ENCODE assay signal across 16 cellular contexts in genomic region chr5:40672440-40672839, GRCh38. TPM values are rescaled to one million over a fixed set of nuclear protein-coding genes. Genes with fewer than 3 reads are reported as not detected.
A peak's percentile ranks its signal among the peaks of the same experiment; 100 is the strongest.
DNase-seq lines count a peak whose midpoint lies in the region; ATAC-seq, FAIRE-seq and TF ChIP-seq lines count a peak whose summit lies in the region.
"Had no signal": no experiment of that assay in that cellular context is flagged by ENCODE, and none has a peak within 500 bp of the region (broad histone marks: within the 10 kb centered on the region; RNA-seq: fewer than 3 reads in every experiment).

No MANE protein-coding gene starts in this region.

- no peak overlapping the region for H3K27ac Mint-ChIP-seq in activated T-cell treated with anti-CD3 and anti-CD28 coated beads, Interleukin-2, amount 50 U/mL, for 72 hours
- H3K27ac Mint-ChIP-seq: T-helper 2 cell treated with Interferon-gamma antibody and Interleukin-4, amounts not matched to agents 5 μg/mL and 100 μg/mL, for 36 hours had no signal

- peak overlapping the region in 1 of 2 donors; percentile 29 for H3K4me3 Mint-ChIP-seq in activated T-cell treated with anti-CD3 and anti-CD28 coated beads, Interleukin-2, amount 50 U/mL, for 72 hours
- H3K4me3 Mint-ChIP-seq: T-helper 2 cell treated with Interferon-gamma antibody and Interleukin-4, amounts not matched to agents 5 μg/mL and 100 μg/mL, for 36 hours had no signal

- peak; percentile 24 to 37 for ATAC-seq in right cardiac atrium
- ATAC-seq in activated T-cell treated with anti-CD3 and anti-CD28 coated beads, Interleukin-2, amount 50 U/mL, for 72 hours (replicated peaks in 1 of 2) = no peak
- ATAC-seq in HG02840 (IDR thresholded peaks at IDR 0.05; ENCODE audit: low FRiP score, unreplicated experiment) = no peak

- no peak for TF ChIP-seq POLR2A in GM12891 (IDR thresholded peaks at IDR 0.05; ENCODE audit: low read depth, low read length)

- intact Hi-C loops in right cardiac atrium (cut with DNase I) = no loop called here

- no peaks in the 10 kb centered on the region for H3K9me3 Mint-ChIP-seq in activated T-cell treated with anti-CD3 and anti-CD28 coated beads, Interleukin-2, amount 50 U/mL, for 72 hours
- H3K9me3 Mint-ChIP-seq: T-helper 2 cell treated with Interferon-gamma antibody and Interleukin-4, amounts not matched to agents 5 μg/mL and 100 μg/mL, for 36 hours had no signal

- H3K4me3 ChIP-seq in BLaER1 (no peak overlapping the region), right cardiac atrium (ENCODE audit: low read length) (no peak overlapping the region)
- H3K4me3 ChIP-seq: cardiac muscle cell, Peyer's patch had no signal

- WGBS in right cardiac atrium = 50% methylated on average over 4 of the region's 4 CpGs

- no peaks in the 10 kb centered on the region for H4K20me1 ChIP-seq in BLaER1

- peak overlapping the region; percentile 27; the same call in 1 of the 2 replicates for H3K27ac ChIP-seq in BLaER1
- no peak overlapping the region for H3K27ac ChIP-seq in right cardiac atrium (ENCODE audit: low read length)
- H3K27ac ChIP-seq: cardiac muscle cell, Peyer's patch had no signal

- H3K4me1 Mint-ChIP-seq in activated T-cell treated with anti-CD3 and anti-CD28 coated beads, Interleukin-2, amount 50 U/mL, for 72 hours (ENCODE audit: low read depth) = peaks cover 78% of the 10 kb centered on the region

- H3K27me3 ChIP-seq in BLaER1 (no peaks in the 10 kb centered on the region), right cardiac atrium (ENCODE audit: control insufficient read depth, insufficient read depth) (no peaks in the 10 kb centered on the region)
- H3K27me3 ChIP-seq: Peyer's patch had no signal

- H3K36me3 Mint-ChIP-seq in activated T-cell treated with anti-CD3 and anti-CD28 coated beads, Interleukin-2, amount 50 U/mL, for 72 hours (ENCODE audit: insufficient read depth in 2 of 2) = no peaks in the 10 kb centered on the region

- H3K9ac ChIP-seq in BLaER1 = no peak overlapping the region

- H3K4me1 ChIP-seq in BLaER1 (peaks cover 59% of the 10 kb centered on the region), right cardiac atrium (ENCODE audit: control insufficient read depth, insufficient read depth, low read length) (no peaks in the 10 kb centered on the region)

- FAIRE-seq in GM12891 (lab: Jason Lieb, UNC) = no peak

- H3K9me3 ChIP-seq in BLaER1 = no peaks in the 10 kb centered on the region; the same call in 1 of the 2 replicates
- no peaks in the 10 kb centered on the region for H3K9me3 ChIP-seq in right cardiac atrium (ENCODE audit: control insufficient read depth, low read length)
- H3K9me3 ChIP-seq: Peyer's patch had no signal

- H3K4me2 ChIP-seq in BLaER1 = peak overlapping the region; percentile 20; the same call in 1 of the 2 replicates

- no peaks in the 10 kb centered on the region for H3K36me3 ChIP-seq in BLaER1
- H3K36me3 ChIP-seq: cardiac muscle cell, Peyer's patch had no signal

- DNase-seq in GM12891 (ENCODE audit: insufficient read length, low spot score) = no peak
- DNase-seq in RPMI8226 = peak; percentile 13
- no peak for DNase-seq in right cardiac atrium
- no peak for DNase-seq in activated T-cell treated with anti-CD3 and anti-CD28 coated beads, Interleukin-2, amount 50 U/mL, for 72 hours
- DNase-seq in DMS79 (lab: John Stamatoyannopoulos, UW) = no peak
- DNase-seq in cerebellar cortex (ENCODE audit: low spot score) = no peak
- DNase-seq: activated CD8-positive, alpha-beta memory T cell treated with anti-CD3 and anti-CD28 coated beads for 24 hours; activated gamma-delta T cell treated with Interleukin-2 at 50 U/mL for 16 hours; foreskin melanocyte; NCI-H1105 treated with DMSO at 0.1 percent for 48 hours; NCI-H446 treated with DMSO at 0.1 percent for 48 hours; Peyer's patch had no signal

- no peaks in the 10 kb centered on the region for H3K27me3 Mint-ChIP-seq in activated T-cell treated with anti-CD3 and anti-CD28 coated beads, Interleukin-2, amount 50 U/mL, for 72 hours (ENCODE audit: low read depth)

TF ChIP-seq in GM12891, 5 proteins besides CTCF, POLR2A, EP300 and RAD21:
- no peak for TF ChIP-seq POLR2AphosphoS5 (IDR thresholded peaks at IDR 0.05; ENCODE audit: low read depth, low read length)
- TF ChIP-seq SPI1 (IDR thresholded peaks at IDR 0.05; ENCODE audit: low read depth, low read length) = peak; percentile 81

RNA-seq across cellular contexts. Expression of gene PTGER4, which starts 7.3 kb away (rescaled TPM):
- polyA plus RNA-seq in GM12891 (2012; ENCODE audit: low read depth, missing spikeins) = 4.5 TPM
- 1 to 10 TPM; 3.0 to 4.8 (median 4.1) TPM for total RNA-seq in right cardiac atrium
- 1.9 TPM for polyA plus RNA-seq in right cardiac atrium
- 10 to 100 TPM; 42.3 to 59.5 TPM for total RNA-seq in activated T-cell treated with anti-CD3 and anti-CD28 coated beads, Interleukin-2, amount 50 U/mL, for 72 hours

Comparison
In these comparisons a context has a peak if more than half of its experiments do, and no peak if none do; other contexts are left out.
1. ATAC-seq: peak in right cardiac atrium (2 of 2); none in activated T-cell treated with anti-CD3 and anti-CD28 coated beads, Interleukin-2, amount 50 U/mL, for 72 hours (0 of 2) and HG02840 (single experiment).
2. RNA of gene PTGER4, which starts 7.3 kb away (total RNA-seq): 42.3 to 59.5 TPM in activated T-cell treated with anti-CD3 and anti-CD28 coated beads, Interleukin-2, amount 50 U/mL, for 72 hours; 3.0 to 4.8 TPM in right cardiac atrium; every median in the first group is over 4 times any median in the second.